9 cellular contexts compared by ENCODE assay signal in the genomic region with DNA sequence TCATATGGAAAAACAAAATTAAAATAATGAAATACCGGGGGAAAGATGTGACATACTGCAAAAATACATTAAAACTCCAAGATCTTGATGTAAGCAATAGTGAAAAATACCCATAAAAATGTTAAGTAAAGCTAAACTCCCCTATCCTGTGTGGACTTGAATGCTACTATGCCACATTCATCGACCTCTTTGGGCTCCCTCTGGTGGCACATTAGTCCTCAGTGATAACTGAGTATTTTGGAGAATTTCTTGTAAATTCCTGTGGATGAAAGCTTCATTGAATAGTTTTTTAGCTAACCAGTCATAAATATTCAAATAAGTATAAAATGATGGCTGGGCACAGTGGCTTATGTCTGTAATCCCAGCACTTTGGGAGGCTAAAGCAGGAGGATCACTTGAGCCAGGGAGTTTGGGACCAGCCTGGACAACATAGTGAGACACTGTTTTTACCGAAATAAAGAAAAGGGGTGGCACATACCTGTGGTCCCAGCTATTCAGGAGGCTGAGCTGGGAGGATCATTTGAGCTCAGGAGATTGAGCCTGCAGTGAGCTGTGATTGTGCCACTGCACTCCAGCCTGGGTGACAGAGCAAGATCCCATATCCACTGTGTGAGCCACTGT. TPM values are rescaled to one million over a fixed set of nuclear protein-coding genes. Genes with fewer than 3 reads are reported as not detected.
DNase-seq lines count a peak whose midpoint lies in the region; ATAC-seq and TF ChIP-seq lines count a peak whose summit lies in the region.
"Had no signal": no experiment of that assay in that cellular context is flagged by ENCODE, and none has a peak within 500 bp of the region (broad histone marks: within the 10 kb centered on the region; RNA-seq: fewer than 3 reads in every experiment).

No MANE protein-coding gene starts in this region.

- no peaks in the 10 kb centered on the region for H3K27me3 ChIP-seq in ascending aorta

- no peaks in the 10 kb centered on the region for H3K4me1 ChIP-seq in ascending aorta

- peak; percentile 67 for ATAC-seq in HG03175 (IDR thresholded peaks at IDR 0.05; ENCODE audit: unreplicated experiment)
- ATAC-seq in GM19324 (IDR thresholded peaks at IDR 0.05; ENCODE audit: low FRiP score, unreplicated experiment): no peak

- H3K27ac ChIP-seq in SK-N-MC: no peak overlapping the region
- H3K27ac ChIP-seq in ascending aorta: no peak overlapping the region
- H3K27ac ChIP-seq: epithelial cell of prostate had no signal

- intact Hi-C loops in ascending aorta (cut with DNase I): no loop called here

- DNase-seq in NCI-H2227 (lab: John Stamatoyannopoulos, UW; ENCODE audit: unreplicated experiment) (peak; percentile 30), NCI-H2227 treated with DMSO at 0.1 percent for 48 hours (lab: John Stamatoyannopoulos, UW) (no peak), SK-N-MC (ENCODE audit: low read depth, low spot score) (peak; percentile 20), ascending aorta (ENCODE audit: low spot score in 2 of 2) (peak in 1 of 2 donors; percentile 66), iPS DF 19.7 (ENCODE audit: low read depth, low spot score) (peak; percentile 7)
- peak in 2 of 3 experiments; percentile 17 to 21 for DNase-seq in stimulated activated CD4-positive, alpha-beta T cell treated with anti-CD3 and anti-CD28 coated beads, TNF-alpha, amount 100 ng/mL, for 4 hours (ENCODE audit: low read depth in 3 of 3)

- H3K4me3 ChIP-seq in SK-N-MC (no peak overlapping the region), ascending aorta (no peak overlapping the region)

- TF ChIP-seq CTCF in ascending aorta (IDR thresholded peaks at IDR 0.05): peak; percentile 32 to 55 (median 46)

- H3K9ac ChIP-seq in SK-N-MC (ENCODE audit: insufficient read length): no peak overlapping the region

- H3K36me3 ChIP-seq in SK-N-MC (ENCODE audit: insufficient read depth, low read length) (no peaks in the 10 kb centered on the region), ascending aorta (no peaks in the 10 kb centered on the region)

- H3K9me3 ChIP-seq in SK-N-MC (ENCODE audit: low read depth, low read length) (no peaks in the 10 kb centered on the region), ascending aorta (no peaks in the 10 kb centered on the region)

RNA-seq across cellular contexts. Expression of gene SGPP1, which starts 42.4 kb away (rescaled TPM):
- total RNA-seq in ascending aorta: 20.3 TPM
